Comparison of ENCODE assay signal across 9 cellular contexts in the genomic region with DNA sequence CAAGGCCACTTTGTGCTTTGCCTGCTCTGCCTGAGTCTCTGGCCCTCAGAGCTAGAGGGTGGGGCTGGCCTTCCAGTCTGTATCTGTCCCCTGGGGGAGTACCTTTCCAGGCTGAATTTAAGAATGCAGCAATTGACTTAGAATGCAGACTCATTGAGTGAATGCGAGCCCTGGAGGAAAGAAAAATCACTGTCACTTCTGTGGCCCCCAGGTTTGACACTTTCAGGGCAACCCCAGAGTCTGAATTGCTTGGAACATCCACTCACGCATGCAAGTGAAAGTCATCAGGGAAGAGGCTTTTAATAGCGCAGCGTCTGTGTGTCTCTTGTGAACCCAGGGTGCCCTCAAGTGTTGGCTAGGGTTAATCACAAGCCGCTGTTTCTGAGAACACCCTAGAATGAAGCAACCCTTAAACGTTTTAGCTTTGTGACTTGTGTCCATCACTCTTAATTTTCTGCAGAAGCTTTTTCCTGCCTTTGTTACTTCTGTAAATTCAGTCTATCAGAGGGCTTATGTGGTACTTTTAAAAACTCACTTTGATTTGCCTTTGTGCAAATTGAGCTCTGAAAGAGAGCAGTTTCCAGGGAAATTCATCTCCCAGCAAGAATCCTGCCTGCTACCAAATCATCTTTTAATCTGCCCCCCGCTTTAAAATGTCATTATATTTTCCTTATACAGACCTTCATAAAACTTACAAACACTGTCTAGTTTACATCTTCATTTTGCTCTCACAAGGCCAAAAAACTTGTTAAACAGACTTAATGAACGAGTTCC.
DNase-seq lines count a peak whose midpoint lies in the region; ATAC-seq and TF ChIP-seq lines count a peak whose summit lies in the region.
"Had no signal": no experiment of that assay in that cellular context is flagged by ENCODE, and none has a peak within 500 bp of the region (broad histone marks: within the 10 kb centered on the region; RNA-seq: fewer than 3 reads in every experiment).

No MANE protein-coding gene starts in this region.

- 23% methylated on average over 8 of the region's 8 CpGs for WGBS in liver

- DNase-seq in DMS153 (lab: John Stamatoyannopoulos, UW) = peak; percentile 31
- no peak for DNase-seq in DMS153 treated with DMSO at 0.1 percent for 48 hours (lab: John Stamatoyannopoulos, UW; ENCODE audit: unreplicated experiment)
- peak; percentile 40 for DNase-seq in NCI-H226
- DNase-seq in activated CD4-positive, CD25-positive, alpha-beta regulatory T cell treated with anti-CD3 and anti-CD28 coated beads, Interleukin-2, amount 50 U/mL, for 72 hours = peak; percentile 36
- DNase-seq in coronary artery (ENCODE audit: low spot score) = no peak
- peak; percentile 15 for DNase-seq in stimulated activated CD8-positive, alpha-beta memory T cell treated with anti-CD3 and anti-CD28 coated beads, Interleukin-12 subunit alpha, Interleukin-12 subunit beta, amount 100 ng/mL, for 4 hours (ENCODE audit: low read depth)

- TF ChIP-seq CTCF in coronary artery (IDR thresholded peaks at IDR 0.05) = no peak
- TF ChIP-seq CTCF in liver (IDR thresholded peaks at IDR 0.05; ENCODE audit: low read depth, low read length, missing input control) = peak; percentile 74

- H3K27ac ChIP-seq in coronary artery (no peak overlapping the region), liver (ENCODE audit: low read depth in 1 of 2, low read length in 2 of 2) (no peak overlapping the region)
- H3K27ac ChIP-seq: neutrophil had no signal

- H3K4me3 ChIP-seq in coronary artery (peak overlapping the region; percentile 24), liver (ENCODE audit: low read depth in 1 of 3, low read length in 3 of 3) (no peak overlapping the region)

- H3K9ac ChIP-seq in liver (ENCODE audit: low read depth in 1 of 2, low read length in 2 of 2) = no peak overlapping the region

- no peaks in the 10 kb centered on the region for H3K27me3 ChIP-seq in liver (ENCODE audit: control insufficient read depth in 4 of 4, insufficient read depth in 4 of 4, low read length in 3 of 4)
- H3K27me3 ChIP-seq: neutrophil had no signal

- H3K9me3 ChIP-seq in liver (ENCODE audit: control insufficient read depth in 4 of 4, low read length in 3 of 4) = no peaks in the 10 kb centered on the region
- H3K9me3 ChIP-seq: neutrophil had no signal

- TF ChIP-seq RAD21 in liver (IDR thresholded peaks at IDR 0.05) = peak; percentile 96

- no peaks in the 10 kb centered on the region for H3K36me3 ChIP-seq in liver (ENCODE audit: control insufficient read depth in 4 of 4, insufficient read depth in 3 of 4, low read depth in 1 of 4, low read length in 3 of 4)
- H3K36me3 ChIP-seq: neutrophil had no signal

- H3K4me1 ChIP-seq in liver (ENCODE audit: control insufficient read depth in 4 of 4, insufficient read depth in 4 of 4, low read length in 3 of 4) = peaks cover 0 to 4% (median 2%) of the 10 kb centered on the region in 4 donors

- ATAC-seq in HG02870 (IDR thresholded peaks at IDR 0.05; ENCODE audit: unreplicated experiment) = peak; percentile 66

TF ChIP-seq in liver, 16 proteins besides CTCF, POLR2A, EP300 and RAD21:
- TF ChIP-seq SP1 (IDR thresholded peaks at IDR 0.05) (peak; percentile 22), NR2F2 (IDR thresholded peaks at IDR 0.05) (no peak), FOXA1 (IDR thresholded peaks at IDR 0.05) (no peak), JUND (IDR thresholded peaks at IDR 0.05) (no peak), TAF1 (conservative IDR thresholded peaks at IDR 0.05) (no peak), HNF4A (conservative IDR thresholded peaks at IDR 0.05) (peak in 1 of 2 donors; percentile 49), HNF4G (IDR thresholded peaks at IDR 0.05) (no peak), FOXA2 (IDR thresholded peaks at IDR 0.05) (no peak), EGR1 (IDR thresholded peaks at IDR 0.05; ENCODE audit: low read depth in 2 of 2) (no peak), RXRA (IDR thresholded peaks at IDR 0.05) (peak; percentile 30 to 74), GABPA (IDR thresholded peaks at IDR 0.05 in 1 of 2, conservative IDR thresholded peaks at IDR 0.05 in 1 of 2) (no peak), YY1 (IDR thresholded peaks at IDR 0.05) (no peak)
- TF ChIP-seq, protein P1, sequence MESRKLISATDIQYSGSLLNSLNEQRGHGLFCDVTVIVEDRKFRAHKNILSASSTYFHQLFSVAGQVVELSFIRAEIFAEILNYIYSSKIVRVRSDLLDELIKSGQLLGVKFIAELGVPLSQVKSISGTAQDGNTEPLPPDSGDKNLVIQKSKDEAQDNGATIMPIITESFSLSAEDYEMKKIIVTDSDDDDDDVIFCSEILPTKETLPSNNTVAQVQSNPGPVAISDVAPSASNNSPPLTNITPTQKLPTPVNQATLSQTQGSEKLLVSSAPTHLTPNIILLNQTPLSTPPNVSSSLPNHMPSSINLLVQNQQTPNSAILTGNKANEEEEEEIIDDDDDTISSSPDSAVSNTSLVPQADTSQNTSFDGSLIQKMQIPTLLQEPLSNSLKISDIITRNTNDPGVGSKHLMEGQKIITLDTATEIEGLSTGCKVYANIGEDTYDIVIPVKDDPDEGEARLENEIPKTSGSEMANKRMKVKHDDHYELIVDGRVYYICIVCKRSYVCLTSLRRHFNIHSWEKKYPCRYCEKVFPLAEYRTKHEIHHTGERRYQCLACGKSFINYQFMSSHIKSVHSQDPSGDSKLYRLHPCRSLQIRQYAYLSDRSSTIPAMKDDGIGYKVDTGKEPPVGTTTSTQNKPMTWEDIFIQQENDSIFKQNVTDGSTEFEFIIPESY (IDR thresholded peaks at IDR 0.05) = no peak
- TF ChIP-seq, protein P2, sequence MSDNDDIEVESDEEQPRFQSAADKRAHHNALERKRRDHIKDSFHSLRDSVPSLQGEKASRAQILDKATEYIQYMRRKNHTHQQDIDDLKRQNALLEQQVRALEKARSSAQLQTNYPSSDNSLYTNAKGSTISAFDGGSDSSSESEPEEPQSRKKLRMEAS (IDR thresholded peaks at IDR 0.05) = no peak
- TF ChIP-seq, protein P3, sequence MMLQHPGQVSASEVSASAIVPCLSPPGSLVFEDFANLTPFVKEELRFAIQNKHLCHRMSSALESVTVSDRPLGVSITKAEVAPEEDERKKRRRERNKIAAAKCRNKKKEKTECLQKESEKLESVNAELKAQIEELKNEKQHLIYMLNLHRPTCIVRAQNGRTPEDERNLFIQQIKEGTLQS (IDR thresholded peaks at IDR 0.05) = no peak
- TF ChIP-seq, protein P4, sequence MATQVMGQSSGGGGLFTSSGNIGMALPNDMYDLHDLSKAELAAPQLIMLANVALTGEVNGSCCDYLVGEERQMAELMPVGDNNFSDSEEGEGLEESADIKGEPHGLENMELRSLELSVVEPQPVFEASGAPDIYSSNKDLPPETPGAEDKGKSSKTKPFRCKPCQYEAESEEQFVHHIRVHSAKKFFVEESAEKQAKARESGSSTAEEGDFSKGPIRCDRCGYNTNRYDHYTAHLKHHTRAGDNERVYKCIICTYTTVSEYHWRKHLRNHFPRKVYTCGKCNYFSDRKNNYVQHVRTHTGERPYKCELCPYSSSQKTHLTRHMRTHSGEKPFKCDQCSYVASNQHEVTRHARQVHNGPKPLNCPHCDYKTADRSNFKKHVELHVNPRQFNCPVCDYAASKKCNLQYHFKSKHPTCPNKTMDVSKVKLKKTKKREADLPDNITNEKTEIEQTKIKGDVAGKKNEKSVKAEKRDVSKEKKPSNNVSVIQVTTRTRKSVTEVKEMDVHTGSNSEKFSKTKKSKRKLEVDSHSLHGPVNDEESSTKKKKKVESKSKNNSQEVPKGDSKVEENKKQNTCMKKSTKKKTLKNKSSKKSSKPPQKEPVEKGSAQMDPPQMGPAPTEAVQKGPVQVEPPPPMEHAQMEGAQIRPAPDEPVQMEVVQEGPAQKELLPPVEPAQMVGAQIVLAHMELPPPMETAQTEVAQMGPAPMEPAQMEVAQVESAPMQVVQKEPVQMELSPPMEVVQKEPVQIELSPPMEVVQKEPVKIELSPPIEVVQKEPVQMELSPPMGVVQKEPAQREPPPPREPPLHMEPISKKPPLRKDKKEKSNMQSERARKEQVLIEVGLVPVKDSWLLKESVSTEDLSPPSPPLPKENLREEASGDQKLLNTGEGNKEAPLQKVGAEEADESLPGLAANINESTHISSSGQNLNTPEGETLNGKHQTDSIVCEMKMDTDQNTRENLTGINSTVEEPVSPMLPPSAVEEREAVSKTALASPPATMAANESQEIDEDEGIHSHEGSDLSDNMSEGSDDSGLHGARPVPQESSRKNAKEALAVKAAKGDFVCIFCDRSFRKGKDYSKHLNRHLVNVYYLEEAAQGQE (IDR thresholded peaks at IDR 0.05) = no peak

Comparison
In these comparisons a context has a peak if more than half of its experiments do, and no peak if none do; other contexts are left out.
1. DNase-seq: peak in DMS153 (single experiment), NCI-H226 (single experiment), activated CD4-positive, CD25-positive, alpha-beta regulatory T cell treated with anti-CD3 and anti-CD28 coated beads, Interleukin-2, amount 50 U/mL, for 72 hours (single experiment) and stimulated activated CD8-positive, alpha-beta memory T cell treated with anti-CD3 and anti-CD28 coated beads, Interleukin-12 subunit alpha, Interleukin-12 subunit beta, amount 100 ng/mL, for 4 hours (single experiment); none in DMS153 treated with DMSO at 0.1 percent for 48 hours (single experiment) and coronary artery (single experiment).